Comparison of ENCODE assay signal across 1 cellular context in genomic region chr1:7265771-7266371, GRCh38.
TF ChIP-seq lines count a peak whose summit lies in the region.

No MANE protein-coding gene starts in this region.

TF ChIP-seq in HepG2, 621 proteins besides CTCF, POLR2A, EP300 and RAD21 (continued from another document and continues in another):
- 0 out of 2 replicates have a peak, but pooled peaks have one; percentile 49 for TF ChIP-seq E2F2 (CRISPR knock-in tag; IDR thresholded peaks at IDR 0.05; ENCODE audit: borderline replicate concordance)
- TF ChIP-seq FOXM1 (CRISPR knock-in tag; IDR thresholded peaks at IDR 0.05): no peak
- 0 out of 2 replicates have a peak, but pooled peaks have one; percentile 32 for TF ChIP-seq NFKB2 (CRISPR knock-in tag; IDR thresholded peaks at IDR 0.05; ENCODE audit: borderline replicate concordance)
- TF ChIP-seq ZNF546 (CRISPR knock-in tag; conservative IDR thresholded peaks at IDR 0.05): no peak
- TF ChIP-seq PLSCR1 (CRISPR knock-in tag; IDR thresholded peaks at IDR 0.05; ENCODE audit: borderline replicate concordance): no peak
- TF ChIP-seq MBNL3 (CRISPR knock-in tag; conservative IDR thresholded peaks at IDR 0.05): no peak
- no peak for TF ChIP-seq ZNF891 (CRISPR knock-in tag; IDR thresholded peaks at IDR 0.05)
- TF ChIP-seq MYPOP (CRISPR knock-in tag; IDR thresholded peaks at IDR 0.05): no peak
- no peak for TF ChIP-seq ZNF616 (CRISPR knock-in tag; IDR thresholded peaks at IDR 0.05; ENCODE audit: low read depth)
- no peak for TF ChIP-seq KLF6 (CRISPR knock-in tag; IDR thresholded peaks at IDR 0.05)
- TF ChIP-seq HNRNPK (IDR thresholded peaks at IDR 0.05; ENCODE audit: low read depth, low read length, poor library complexity, severe bottlenecking): no peak
- TF ChIP-seq ZSCAN25 (CRISPR knock-in tag; IDR thresholded peaks at IDR 0.05): no peak
- TF ChIP-seq ZFX (CRISPR knock-in tag; IDR thresholded peaks at IDR 0.05; ENCODE audit: low read depth): peak; percentile 30; the same call in 1 of the 2 replicates
- no peak for TF ChIP-seq JUNB (CRISPR knock-in tag; IDR thresholded peaks at IDR 0.05; ENCODE audit: borderline replicate concordance)
- no peak for TF ChIP-seq ZNF17 (CRISPR knock-in tag; IDR thresholded peaks at IDR 0.05)
- no peak; the same call in 2 of the 3 replicates for TF ChIP-seq MXI1 (IDR thresholded peaks at IDR 0.05; ENCODE audit: borderline replicate concordance, low read depth, low read length)
- TF ChIP-seq ZNF646 (CRISPR knock-in tag; IDR thresholded peaks at IDR 0.05): no peak
- peak; percentile 51; the same call in 1 of the 2 replicates for TF ChIP-seq MED1 (CRISPR knock-in tag; IDR thresholded peaks at IDR 0.05)
- TF ChIP-seq FOXA3 (CRISPR knock-in tag; IDR thresholded peaks at IDR 0.05): peak; percentile 55
- no peak for TF ChIP-seq ZFP36L1 (CRISPR knock-in tag; IDR thresholded peaks at IDR 0.05)
- TF ChIP-seq ZMYM4 (CRISPR knock-in tag; IDR thresholded peaks at IDR 0.05): no peak
- no peak for TF ChIP-seq CAMTA2 (CRISPR knock-in tag; IDR thresholded peaks at IDR 0.05; ENCODE audit: borderline replicate concordance)
- TF ChIP-seq ZNF652 (CRISPR knock-in tag; IDR thresholded peaks at IDR 0.05; ENCODE audit: borderline replicate concordance, low read depth): no peak
- TF ChIP-seq HNF4A (CRISPR knock-in tag; IDR thresholded peaks at IDR 0.05): peak; percentile 97
- no peak for TF ChIP-seq ZNF33A (CRISPR knock-in tag; IDR thresholded peaks at IDR 0.05; ENCODE audit: borderline replicate concordance)
- no peak for TF ChIP-seq MXD4 (CRISPR knock-in tag; IDR thresholded peaks at IDR 0.05)
- TF ChIP-seq TRAFD1 (CRISPR knock-in tag; IDR thresholded peaks at IDR 0.05; ENCODE audit: borderline replicate concordance): no peak
- no peak for TF ChIP-seq ZNF775 (CRISPR knock-in tag; IDR thresholded peaks at IDR 0.05; ENCODE audit: borderline replicate concordance)
- no peak for TF ChIP-seq ZNF382 (CRISPR knock-in tag; IDR thresholded peaks at IDR 0.05; ENCODE audit: borderline replicate concordance)
- TF ChIP-seq RXRA (CRISPR knock-in tag; IDR thresholded peaks at IDR 0.05): peak; percentile 46; the same call in 1 of the 2 replicates
- no peak for TF ChIP-seq IKZF4 (CRISPR knock-in tag; IDR thresholded peaks at IDR 0.05; ENCODE audit: borderline replicate concordance, low read depth, not compliant biosample characterization)
- no peak for TF ChIP-seq ZNF407 (CRISPR knock-in tag; IDR thresholded peaks at IDR 0.05; ENCODE audit: not compliant biosample characterization)
- no peak for TF ChIP-seq ONECUT2 (CRISPR knock-in tag; IDR thresholded peaks at IDR 0.05)
- TF ChIP-seq ZSCAN31 (CRISPR knock-in tag; IDR thresholded peaks at IDR 0.05; ENCODE audit: low read depth): 0 out of 2 replicates have a peak, but pooled peaks have one; percentile 52
- no peak for TF ChIP-seq RORA (CRISPR knock-in tag; IDR thresholded peaks at IDR 0.05)
- 0 out of 2 replicates have a peak, but pooled peaks have one; percentile 40 for TF ChIP-seq KAT8 (CRISPR knock-in tag; IDR thresholded peaks at IDR 0.05)
- TF ChIP-seq SMAD3 (CRISPR knock-in tag; IDR thresholded peaks at IDR 0.05): 0 out of 2 replicates have a peak, but pooled peaks have one; percentile 41
- TF ChIP-seq DZIP1 (CRISPR knock-in tag; IDR thresholded peaks at IDR 0.05): no peak
- TF ChIP-seq MAX (IDR thresholded peaks at IDR 0.05): peak; percentile 66
